Comparison of ENCODE assay signal across 26 cellular contexts in the genomic region with DNA sequence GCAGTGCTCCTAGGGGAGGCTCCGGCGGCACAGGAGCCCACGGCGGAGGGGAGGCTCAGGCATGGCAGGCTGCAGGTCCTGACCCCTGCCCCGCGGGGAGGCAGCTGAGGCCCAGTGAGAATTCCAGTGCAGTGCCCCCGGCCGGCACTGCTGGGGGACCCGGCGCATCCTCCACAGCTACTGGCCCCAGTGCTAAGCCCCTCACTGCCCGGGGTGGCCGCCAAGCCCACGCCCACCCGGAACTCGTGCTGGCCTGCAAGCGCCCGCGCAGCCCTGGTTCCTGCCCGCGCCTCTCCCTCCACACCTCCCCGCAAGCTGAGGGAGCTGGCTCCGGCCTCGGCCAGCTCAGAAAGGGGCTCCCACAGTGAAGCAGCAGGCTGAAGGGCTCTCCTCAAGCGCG.
"Had no signal": no experiment of that assay in that cellular context is flagged by ENCODE, and none has a peak within 500 bp of the region (broad histone marks: within the 10 kb centered on the region; RNA-seq: fewer than 3 reads in every experiment).

No MANE protein-coding gene starts in this region.

- ATAC-seq: stimulated activated effector memory CD8-positive, alpha-beta T cell treated with anti-CD3 and anti-CD28 coated beads, Interleukin-12 subunit alpha, Interleukin-12 subunit beta, amount 100 ng/mL, for 72 hours; stimulated activated memory B cell treated with anti-CD40 and anti-IgM and Interleukin-4, amounts not matched to agents 10 μg/mL and 1 μg/mL and 100 μg/mL, for 72 hours; stimulated activated naive B cell treated with anti-CD40 and anti-IgM and Interleukin-4, amounts not matched to agents 10 μg/mL and 1 μg/mL and 100 μg/mL, for 72 hours; stimulated activated naive CD8-positive, alpha-beta T cell treated with anti-CD3 and anti-CD28 coated beads, Interleukin-15, amount 100 ng/mL, for 72 hours; stimulated activated naive CD8-positive, alpha-beta T cell treated with anti-CD3 and anti-CD28 coated beads, Interleukin-15, Interleukin-2, amounts not matched to agents 100 U/mL and 50 U/mL, for 24 hours; upper lobe of right lung had no signal

- H3K36me3 ChIP-seq: stomach, suprapubic skin, thoracic aorta, thyroid gland, tibial artery, tibial nerve, transverse colon, upper lobe of left lung, upper lobe of right lung, uterus, vagina had no signal

- H3K27me3 ChIP-seq: stomach, suprapubic skin, testis, thyroid gland, tibial artery, tibial nerve, transverse colon, upper lobe of left lung, upper lobe of right lung, uterus, vagina had no signal

- H3K4me3 ChIP-seq: stomach, suprapubic skin, thoracic aorta, thyroid gland, tibial artery, tibial nerve, transverse colon, upper lobe of left lung, upper lobe of right lung, uterus, vagina had no signal

- H3K9me3 ChIP-seq: stomach, suprapubic skin, testis, thoracic aorta, thyroid gland, tibial artery, tibial nerve, transverse colon, upper lobe of left lung, upper lobe of right lung, uterus, vagina had no signal

- H3K4me1 ChIP-seq: stomach, suprapubic skin, testis, upper lobe of right lung, uterus had no signal

- H3K27ac ChIP-seq: stomach, suprapubic skin, testis, thoracic aorta, thyroid gland, tibial artery, tibial nerve, transverse colon, upper lobe of left lung, upper lobe of right lung, uterus, vagina had no signal

- DNase-seq: stimulated activated CD4-positive, alpha-beta T cell treated with anti-CD3 and anti-CD28 coated beads, Interleukin-2, amount 100 ng/mL, for 48 hours; stimulated activated CD4-positive, alpha-beta T cell treated with anti-CD3 and anti-CD28 coated beads, Interleukin-4, amount 100 ng/mL, for 1 hour; stimulated activated CD4-positive, alpha-beta T cell treated with anti-CD3 and anti-CD28 coated beads, Interleukin-4, amount 100 ng/mL, for 24 hours; stimulated activated CD4-positive, alpha-beta T cell treated with anti-CD3 and anti-CD28 coated beads, Interleukin-4, amount 100 ng/mL, for 4 hours; stimulated activated CD8-positive, alpha-beta memory T cell treated with anti-CD3 and anti-CD28 coated beads, Interleukin-4, amount 100 ng/mL, for 48 hours; stimulated activated naive B cell treated with anti-CD40 and anti-IgM and Interleukin-4, amounts not matched to agents 10 μg/mL and 1 μg/mL and 100 μg/mL, for 72 hours; stimulated activated naive CD4-positive, alpha-beta T cell; stimulated activated naive CD4-positive, alpha-beta T cell treated with Interleukin-2 at 50 U/mL for 16 hours; stimulated activated naive CD8-positive, alpha-beta T cell treated with anti-CD3 and anti-CD28 coated beads, Interleukin-15, amount 100 ng/mL, for 72 hours; stimulated activated naive CD8-positive, alpha-beta T cell treated with anti-CD3 and anti-CD28 coated beads, Interleukin-15, Interleukin-2, amounts not matched to agents 100 U/mL and 50 U/mL, for 24 hours; stomach; substantia nigra; thyroid gland; tibial artery; transverse colon; trophoblast cell; upper lobe of right lung; uterus had no signal
